8 cellular contexts compared by ENCODE assay signal in the genomic region with DNA sequence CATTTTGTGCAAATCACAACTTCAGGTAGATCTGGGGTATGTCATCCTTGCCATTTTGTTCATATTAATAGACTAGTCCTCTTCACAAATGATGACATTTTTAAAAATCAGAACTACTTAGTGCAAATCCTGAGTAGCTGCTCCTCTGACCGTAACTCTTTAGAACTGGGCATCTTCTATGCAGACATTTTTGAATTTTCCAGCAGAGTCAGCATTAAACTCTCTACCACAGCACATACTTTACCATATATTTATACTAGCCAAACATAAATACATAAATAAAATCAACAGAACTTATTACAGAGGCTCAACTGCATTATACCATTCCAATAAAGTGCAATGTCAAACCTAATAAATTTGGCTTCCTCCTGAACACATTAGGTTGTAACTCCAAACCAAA. TPM values are rescaled to one million over a fixed set of nuclear protein-coding genes. Genes with fewer than 3 reads are reported as not detected.
"Had no signal": no experiment of that assay in that cellular context is flagged by ENCODE, and none has a peak within 500 bp of the region (broad histone marks: within the 10 kb centered on the region; RNA-seq: fewer than 3 reads in every experiment).

No MANE protein-coding gene starts in this region.

- FAIRE-seq: G401.6, GM12878, GM12891, GM12892, GM18507 had no signal

- ATAC-seq: GM12878 had no signal

- H3K4me3 ChIP-seq: GM12878 had no signal

- DNase-seq: GDM1, GF-D8 had no signal

RNA-seq across cellular contexts. Expression of gene SLITRK2, which starts 4.5 kb away (rescaled TPM):
- total RNA-seq: G401, GM12878 had no signal
- polyA plus RNA-seq: GM12878 had no signal
